ENCODE assay signal across 22 cellular contexts in genomic region chr6:134866563-134866962, GRCh38.
"Had no signal": no experiment of that assay in that cellular context is flagged by ENCODE, and none has a peak within 500 bp of the region (broad histone marks: within the 10 kb centered on the region; RNA-seq: fewer than 3 reads in every experiment).

No MANE protein-coding gene starts in this region.

- H3K27me3 ChIP-seq: SJCRH30 had no signal

- H3K9me3 ChIP-seq: SJCRH30 had no signal

- H3K4me2 ChIP-seq: KMS-11 had no signal

- H3K9ac ChIP-seq: KMS-11 had no signal

- DNase-seq: IMR-90, NCI-H1092, NCI-H1436, NCI-H187, NCI-H2029, NCI-H2081 treated with DMSO at 0.1 percent for 48 hours, NCI-H2171, NCI-H226, NCI-H446, NCI-H510A, NCI-H524 treated with DMSO at 0.1 percent for 48 hours, NCI-H69, NCI-H774, PC-3, SHP77 treated with DMSO at 0.1 percent for 48 hours, SJCRH30, T-helper 1 cell had no signal

- H3K4me1 ChIP-seq: SJCRH30 had no signal

- H3K36me3 ChIP-seq: SJCRH30 had no signal

- H3K27ac ChIP-seq: HL-60, KMS-11, SJCRH30 had no signal

- ATAC-seq: Panc1, PC-3, Right ventricle myocardium inferior, SK-N-SH treated with all-trans-retinoic acid at 6 μM for 48 hours had no signal

- H3K4me3 ChIP-seq: SJCRH30 had no signal
